Comparison of ENCODE assay signal across 10 cellular contexts in the genomic region with DNA sequence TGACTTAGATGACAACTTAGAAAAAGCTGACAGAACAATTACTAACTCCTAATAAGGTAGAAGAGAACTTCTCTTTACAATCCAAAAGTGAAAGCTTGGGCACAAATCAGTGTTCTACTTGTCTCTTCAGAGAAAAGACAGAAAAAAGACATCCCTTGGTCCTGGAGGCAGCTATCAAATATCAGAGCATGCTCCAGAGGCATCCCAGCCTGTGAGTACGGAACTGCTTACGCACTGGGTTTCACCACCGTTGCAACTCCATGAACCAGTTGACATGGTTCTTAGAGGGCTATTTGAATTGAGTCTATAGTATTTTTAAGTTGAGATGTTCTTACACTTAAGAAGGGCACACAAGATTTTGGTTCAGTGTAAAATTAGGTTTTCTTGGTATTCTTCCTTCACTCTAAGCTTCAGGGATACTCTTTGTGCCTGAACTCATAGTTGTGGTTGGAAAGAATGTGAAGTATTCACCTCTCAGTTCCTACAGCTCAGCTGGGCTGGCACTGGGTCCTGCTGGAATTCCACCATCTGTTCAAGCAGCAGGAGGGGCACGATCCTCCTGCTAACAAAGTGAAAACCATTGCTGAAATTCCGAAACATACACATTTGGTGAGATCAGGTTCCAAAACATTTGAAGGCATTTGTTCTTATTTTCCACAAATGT. TPM values are rescaled to one million over a fixed set of nuclear protein-coding genes. Genes with fewer than 3 reads are reported as not detected.
DNase-seq lines count a peak whose midpoint lies in the region; ATAC-seq and TF ChIP-seq lines count a peak whose summit lies in the region.
"Had no signal": no experiment of that assay in that cellular context is flagged by ENCODE, and none has a peak within 500 bp of the region (broad histone marks: within the 10 kb centered on the region; RNA-seq: fewer than 3 reads in every experiment).

No MANE protein-coding gene starts in this region.

- intact Hi-C loops in left ventricle myocardium superior (cut with micrococcal nuclease) = loop anchor here (10.0 kb wide), 1 partner anchor 102 kb away; a partner anchor contains a TSS
- intact Hi-C loops in Calu3 (cut with micrococcal nuclease; ENCODE audit: unreplicated experiment) = no loop called here

- H2BK20ac ChIP-seq in H9 (ENCODE audit: low read depth, low read length, poor library complexity, severe bottlenecking) = no peak overlapping the region

- H4K8ac ChIP-seq in H9 (replicated peaks; ENCODE audit: insufficient read length, low read depth, low read length) = no peak overlapping the region

- ATAC-seq in left ventricle myocardium superior (peak; percentile 68), HG03442 (IDR thresholded peaks at IDR 0.05; ENCODE audit: unreplicated experiment) (no peak)

- no peaks in the 10 kb centered on the region for H3K23me2 ChIP-seq in H9 (ENCODE audit: insufficient read length, low read depth, low read length, poor library complexity, severe bottlenecking)

- H3K27ac Mint-ChIP-seq in H9 (peak overlapping the region in 2 of 3 experiments; percentile 11 to 55; a peak in 2 of 7 replicates), Calu3 (ENCODE audit: unreplicated experiment) (no peak overlapping the region)

- BruUV-seq in Calu3 (replicated peaks; lab: Mats Ljungman, UMichigan) = no TSS peak

- no peak overlapping the region for H2AK5ac ChIP-seq in H9 (ENCODE audit: insufficient read length, low read length)

- no peak overlapping the region for H2BK120ac ChIP-seq in H9 (ENCODE audit: low read depth, low read length, poor library complexity, severe bottlenecking)

- no peaks in the 10 kb centered on the region for H3K9me3 ChIP-seq in H9 (ENCODE audit: control insufficient read depth, low read depth, low read length)
- H3K9me3 ChIP-seq: colonic mucosa had no signal

- H3K27me3 ChIP-seq in H9 (ENCODE audit: insufficient read depth, low read length) = no peaks in the 10 kb centered on the region
- H3K27me3 ChIP-seq: colonic mucosa had no signal

- no peak overlapping the region for H3K27ac ChIP-seq in H9 (ENCODE audit: insufficient read length, low read depth, low read length)
- peak overlapping the region in 12 of 21 experiments; percentile 4 to 75 (median 50) for H3K27ac ChIP-seq in skin epidermis
- H3K27ac ChIP-seq: colonic mucosa had no signal

- H4K91ac ChIP-seq in H9 (ENCODE audit: insufficient read length, low read depth, low read length) = no peak overlapping the region

- H3K4ac ChIP-seq in H9 (ENCODE audit: low read depth, low read length) = no peak overlapping the region

- WGBS in H9 (ENCODE audit: extremely low coverage, insufficient read length, low lambda C conversion rate) = no CpG with 5 or more reads among the region's 5 CpGs

- H2BK5ac ChIP-seq in H9 (ENCODE audit: insufficient read length, low read length) = no peak overlapping the region

- H4K20me1 ChIP-seq in H9 (ENCODE audit: control insufficient read depth, insufficient read depth, insufficient read length) = no peaks in the 10 kb centered on the region

- peaks cover 4% of the 10 kb centered on the region; the same call in 1 of the 2 replicates for H3K4me1 ChIP-seq in H9 (ENCODE audit: insufficient read depth, low read length)

- H3K79me2 ChIP-seq in H9 (ENCODE audit: insufficient read depth, low read length) = no peaks in the 10 kb centered on the region; the same call in 1 of the 2 replicates

- no peaks in the 10 kb centered on the region for H3K27me3 Mint-ChIP-seq in H9 (ENCODE audit: low read depth)
- no peaks in the 10 kb centered on the region for H3K27me3 Mint-ChIP-seq in Calu3 (ENCODE audit: unreplicated experiment)

- H3K4me1 Mint-ChIP-seq in H9 = peaks cover 19 to 20% of the 10 kb centered on the region in 2 experiments
- no peaks in the 10 kb centered on the region for H3K4me1 Mint-ChIP-seq in Calu3 (ENCODE audit: low read depth, unreplicated experiment)

- no peaks in the 10 kb centered on the region for H3K9me3 Mint-ChIP-seq in H9
- H3K9me3 Mint-ChIP-seq in Calu3 (ENCODE audit: low read depth, unreplicated experiment) = no peaks in the 10 kb centered on the region

- H2BK15ac ChIP-seq in H9 (ENCODE audit: low read depth, low read length) = no peak overlapping the region

- H3K14ac ChIP-seq in H9 (ENCODE audit: insufficient read depth, low read length) = no peak overlapping the region

- H3K4me2 ChIP-seq in H9 (ENCODE audit: insufficient read depth, insufficient read length, low read length) = no peak overlapping the region

- no peaks in the 10 kb centered on the region for H3K79me1 ChIP-seq in H9 (ENCODE audit: insufficient read depth, low read depth, low read length, poor library complexity, severe bottlenecking)

- CTCF ChIA-PET in Calu3 (lab: Charles Lee) = no interaction called here

- peak; percentile 60 for DNase-seq in H9
- peak; percentile 97 for DNase-seq in astrocyte of the hippocampus (ENCODE audit: low read depth, low spot score)
- peak; percentile 50 for DNase-seq in left ventricle myocardium superior
- DNase-seq in Calu3 = no peak
- DNase-seq in NCI-H774 (lab: John Stamatoyannopoulos, UW) = no peak
- no peak for DNase-seq in GF-D8 (lab: John Stamatoyannopoulos, UW)
- DNase-seq: colonic mucosa had no signal

- H3K4me3 Mint-ChIP-seq in H9 (no peak overlapping the region), Calu3 (ENCODE audit: low read depth, unreplicated experiment) (no peak overlapping the region)

- H3K4me3 ChIP-seq in skin epidermis = no peak overlapping the region
- H3K4me3 ChIP-seq: colonic mucosa had no signal

- no peak overlapping the region for H3K56ac ChIP-seq in H9 (ENCODE audit: insufficient read length, low read depth, low read length)

- H4K5ac ChIP-seq in H9 (ENCODE audit: insufficient read length, low read depth, low read length) = no peak overlapping the region

- TF ChIP-seq CTCF in H9 (conservative IDR thresholded peaks at IDR 0.05) = no peak
- no peak for TF ChIP-seq CTCF in Calu3 (IDR thresholded peaks at IDR 0.05; ENCODE audit: unreplicated experiment)

- H2BK12ac ChIP-seq in H9 (ENCODE audit: insufficient read length, low read depth, low read length) = no peak overlapping the region

- H3K36me3 Mint-ChIP-seq in H9 (ENCODE audit: insufficient read depth in 1 of 3, low read depth in 3 of 3) (peaks cover 34 to 71% (median 63%) of the 10 kb centered on the region in 3 experiments), Calu3 (ENCODE audit: insufficient read depth, unreplicated experiment) (peaks cover 10% of the 10 kb centered on the region)

- H3K9ac ChIP-seq in H9 (ENCODE audit: extremely low read depth, insufficient read length, low read length) = no peak overlapping the region

- H3K18ac ChIP-seq in H9 (ENCODE audit: insufficient read length, low read depth, low read length) = no peak overlapping the region

- H2AFZ ChIP-seq in H9 (ENCODE audit: low read length) = no peak overlapping the region

- H3T11ph ChIP-seq in H9 (ENCODE audit: low read length) = no peak overlapping the region

- no peak overlapping the region for H3K23ac ChIP-seq in H9 (ENCODE audit: insufficient read length, low read depth, low read length)

RNA-seq across cellular contexts. Expression of gene AKIP1, which starts 6.3 kb away (rescaled TPM):
- total RNA-seq in H9 (2021) (21.0 and 22.3 TPM in 2 replicates), left ventricle myocardium superior (24.8 TPM), Calu3 (2022) (23.0 and 26.8 TPM in 2 replicates)

RNA-seq across cellular contexts. Expression of gene C11orf16, which starts 15.5 kb away (rescaled TPM):
- total RNA-seq in H9 (2021) = 0.15 TPM in 1 of 2 replicates, not detected in the other
- not detected for total RNA-seq in left ventricle myocardium superior
- not detected in 2 replicates for total RNA-seq in Calu3 (2022)
- total RNA-seq: colonic mucosa; T-helper 1 cell treated with Interleukin-12 subunit alpha and Interleukin-12 subunit beta and Interleukin-4 antibody, amounts not matched to agents 30 ng/mL and 1 ng/mL, for 36 hours had no signal

RNA-seq across cellular contexts. Expression of gene ASCL3, which starts 25.5 kb away (rescaled TPM):
- total RNA-seq in H9 (2021) = not detected in 2 replicates
- not detected for total RNA-seq in left ventricle myocardium superior
- total RNA-seq in Calu3 (2022) = not detected in 2 replicates
- total RNA-seq: colonic mucosa; T-helper 1 cell treated with Interleukin-12 subunit alpha and Interleukin-12 subunit beta and Interleukin-4 antibody, amounts not matched to agents 30 ng/mL and 1 ng/mL, for 36 hours had no signal

RNA-seq across cellular contexts. Expression of gene TMEM9B, which starts 47.0 kb away (rescaled TPM):
- total RNA-seq in H9 (2021) = 12.6 and 13.6 TPM in 2 replicates
- 43.5 TPM for total RNA-seq in left ventricle myocardium superior
- 31.3 and 31.5 TPM in 2 replicates for total RNA-seq in Calu3 (2022)

Comparison
In these comparisons a context has a peak if more than half of its experiments do, and no peak if none do; other contexts are left out.
1. DNase-seq: peak in H9 (single experiment), astrocyte of the hippocampus (single experiment) and left ventricle myocardium superior (single experiment); none in Calu3 (single experiment), NCI-H774 (single experiment) and GF-D8 (single experiment).